Comparison of ENCODE assay signal across 9 cellular contexts in the genomic region with DNA sequence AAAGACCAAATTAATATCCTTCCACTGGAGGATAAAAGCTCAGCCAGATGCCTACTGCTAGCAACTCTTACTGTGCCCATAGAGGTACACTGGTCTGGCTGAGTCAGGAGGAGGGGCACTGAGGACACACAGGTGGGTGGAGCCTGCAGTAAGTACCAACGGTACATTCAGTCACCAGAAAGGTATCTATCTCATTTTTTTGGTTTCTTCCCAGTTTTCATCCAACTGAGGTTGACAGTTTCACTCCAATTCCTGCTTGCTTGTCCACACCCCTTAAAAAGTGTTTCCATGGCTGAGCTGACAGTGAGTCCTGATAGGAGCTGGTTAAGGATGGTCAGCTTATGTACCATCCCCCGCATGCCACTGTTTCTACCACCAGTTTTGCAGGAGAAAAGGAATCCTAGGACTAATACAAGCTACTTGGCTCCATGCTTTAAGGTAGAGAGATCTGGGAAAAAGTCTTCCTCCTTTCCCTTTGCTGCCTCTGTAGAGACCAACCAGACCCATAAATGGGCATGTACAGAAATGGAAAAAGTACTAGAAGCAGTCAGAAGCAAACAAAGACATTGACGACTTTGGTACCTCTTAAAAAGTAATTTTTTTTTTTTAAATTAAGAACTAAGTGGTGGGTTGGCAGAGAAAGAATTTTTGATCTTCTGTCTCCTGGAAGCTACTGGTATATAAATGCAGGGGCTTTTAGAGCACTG. TPM values are rescaled to one million over a fixed set of nuclear protein-coding genes. Genes with fewer than 3 reads are reported as not detected.
DNase-seq lines count a peak whose midpoint lies in the region; ATAC-seq, FAIRE-seq and TF ChIP-seq lines count a peak whose summit lies in the region.
"Had no signal": no experiment of that assay in that cellular context is flagged by ENCODE, and none has a peak within 500 bp of the region (broad histone marks: within the 10 kb centered on the region; RNA-seq: fewer than 3 reads in every experiment).

No MANE protein-coding gene starts in this region.

- no peak overlapping the region for H2AFZ ChIP-seq in K562 (ENCODE audit: low read depth, low read length)

- FAIRE-seq in K562 (lab: Jason Lieb, UNC) = no peak
- no peak for FAIRE-seq in frontal cortex (lab: Jason Lieb, UNC)
- FAIRE-seq: small intestine had no signal

- peaks cover 14% of the 10 kb centered on the region for H4K20me1 ChIP-seq in K562 (replicated peaks; ENCODE audit: control insufficient read depth, insufficient read depth, low read length)

- TF ChIP-seq RAD21 in K562 (CRISPR knock-in tag; conservative IDR thresholded peaks at IDR 0.05 in 1 of 2, IDR thresholded peaks at IDR 0.05 in 1 of 2) = no peak

- peak overlapping the region; percentile 84 for H3K4me2 ChIP-seq in K562 (ENCODE audit: insufficient read depth, low read length)

- intact Hi-C loops in K562 (cut with micrococcal nuclease) = no loop called here

- H3K36me3 ChIP-seq in K562 (ENCODE audit: control insufficient read depth, insufficient read depth, low read length) (no peaks in the 10 kb centered on the region), lung (ENCODE audit: control insufficient read depth in 2 of 2, insufficient read depth in 2 of 2, low read length in 2 of 2) (no peaks in the 10 kb centered on the region)

- no peaks in the 10 kb centered on the region for H3K9me1 ChIP-seq in K562 (ENCODE audit: control insufficient read depth, insufficient read depth, low read length)

- peaks cover 69% of the 10 kb centered on the region for H3K79me2 ChIP-seq in K562 (ENCODE audit: control insufficient read depth, insufficient read depth, low read length)

- H3K9me3 ChIP-seq in K562 (replicated peaks; ENCODE audit: control insufficient read depth, insufficient read depth, low read depth, low read length) = no peaks in the 10 kb centered on the region
- no peaks in the 10 kb centered on the region for H3K9me3 ChIP-seq in lung (ENCODE audit: control insufficient read depth in 2 of 2, insufficient read depth in 1 of 2, low read length in 1 of 2)

- H3K4me1 ChIP-seq in K562 (replicated peaks in 1 of 2; ENCODE audit: control insufficient read depth in 2 of 2, insufficient read depth in 2 of 2, low read length in 2 of 2) (peaks cover 35 to 52% of the 10 kb centered on the region in 2 experiments; a peak in 4 of 5 replicates), lung (ENCODE audit: control insufficient read depth in 2 of 2, insufficient read depth in 2 of 2, low read length in 2 of 2) (peaks cover 8 to 9% of the 10 kb centered on the region in 2 donors)

- 43% methylated on average over 3 of the region's 3 CpGs for WGBS in K562 (ENCODE audit: insufficient coverage, low coverage, missing lambda C conversion rate)
- 72 to 89% methylated on average over 3 of the region's 3 CpGs for WGBS in lung, 2 donors

- H3K27ac ChIP-seq in K562 (ENCODE audit: extremely low read depth, low read depth, low read length) (no peak overlapping the region), lung (ENCODE audit: low read depth in 1 of 2, low read length in 1 of 2) (peak overlapping the region; percentile 45 to 52)

- TF ChIP-seq POLR2A in K562 (conservative IDR thresholded peaks at IDR 0.05) = no peak

- CTCF ChIA-PET in K562 (lab: Yijun Ruan, JAX; ENCODE audit: low intra/inter-chr PET ratio) = interaction anchor here (1.6 kb wide), 1 partner anchor 67 kb away, joined by 4 read pairs; no protein-coding TSS in a partner anchor

- ATAC-seq in K562 (no peak), lung (ENCODE audit: insufficient read depth, low FRiP score) (no peak), GM19328 (IDR thresholded peaks at IDR 0.05; ENCODE audit: unreplicated experiment) (no peak)

- TF ChIP-seq EP300 in K562 (IDR thresholded peaks at IDR 0.05; ENCODE audit: low read length) = no peak

- in situ Hi-C loops in K562 (cut with MboI) = no loop called here

- H3K4me3 ChIP-seq in AG09309 (ENCODE audit: control insufficient read depth, low read depth, low read length) (peak overlapping the region; percentile 95), HFF-Myc (replicated peaks; ENCODE audit: low read depth, low read length) (peak overlapping the region; percentile 68), K562 (no peak overlapping the region), lung (peak overlapping the region; percentile 39)

- TF ChIP-seq CTCF in AG09309 (IDR thresholded peaks at IDR 0.05; ENCODE audit: control insufficient read depth, insufficient read depth, low read depth, low read length, missing control alignments) (no peak), HFF-Myc (IDR thresholded peaks at IDR 0.05; ENCODE audit: low read depth, low read length, missing control alignments) (no peak), K562 (IDR thresholded peaks at IDR 0.05 in 2 of 3, conservative IDR thresholded peaks at IDR 0.05 in 1 of 3; ENCODE audit: insufficient read depth in 2 of 3, low read depth in 1 of 3, low read length in 3 of 3) (no peak), lung (IDR thresholded peaks at IDR 0.05; ENCODE audit: control extremely low read depth, extremely low read depth) (no peak)

- POLR2A ChIA-PET in K562 (lab: Yijun Ruan, JAX) = interaction anchor here (0.6 to 2.5 kb wide), 9 partner anchors 12 to 264 kb away, joined by 3 to 16 read pairs (median 4); no protein-coding TSS in a partner anchor

- H3K27me3 ChIP-seq in K562 (ENCODE audit: control insufficient read depth in 2 of 2, insufficient read depth in 2 of 2, low read length in 2 of 2) (no peaks in the 10 kb centered on the region), lung (ENCODE audit: control insufficient read depth, insufficient read depth) (no peaks in the 10 kb centered on the region)

- DNase-seq in AG09309 (ENCODE audit: low read depth) = no peak
- no peak for DNase-seq in HFF-Myc (ENCODE audit: extremely low read depth, low read depth)
- DNase-seq in K562 (ENCODE audit: extremely low read depth in 1 of 4, low spot score in 3 of 4) = no peak
- no peak for DNase-seq in lung (ENCODE audit: low spot score)
- DNase-seq in SHP77 treated with DMSO at 0.1 percent for 48 hours (lab: John Stamatoyannopoulos, UW) = no peak
- DNase-seq in frontal cortex (ENCODE audit: low spot score in 2 of 2) = no peak
- no peak for DNase-seq in GF-D8 (lab: John Stamatoyannopoulos, UW)

- BruUV-seq in K562 (replicated peaks; lab: Mats Ljungman, UMichigan) = no TSS peak

- H3K9ac ChIP-seq in K562 (ENCODE audit: insufficient read depth in 1 of 2, low read depth in 2 of 2, low read length in 2 of 2) = no peak overlapping the region

TF ChIP-seq in K562, 482 proteins besides CTCF, POLR2A, EP300 and RAD21 (continues in another document):
- TF ChIP-seq, protein P1, sequence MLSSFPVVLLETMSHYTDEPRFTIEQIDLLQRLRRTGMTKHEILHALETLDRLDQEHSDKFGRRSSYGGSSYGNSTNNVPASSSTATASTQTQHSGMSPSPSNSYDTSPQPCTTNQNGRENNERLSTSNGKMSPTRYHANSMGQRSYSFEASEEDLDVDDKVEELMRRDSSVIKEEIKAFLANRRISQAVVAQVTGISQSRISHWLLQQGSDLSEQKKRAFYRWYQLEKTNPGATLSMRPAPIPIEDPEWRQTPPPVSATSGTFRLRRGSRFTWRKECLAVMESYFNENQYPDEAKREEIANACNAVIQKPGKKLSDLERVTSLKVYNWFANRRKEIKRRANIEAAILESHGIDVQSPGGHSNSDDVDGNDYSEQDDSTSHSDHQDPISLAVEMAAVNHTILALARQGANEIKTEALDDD (IDR thresholded peaks at IDR 0.05) = 0 out of 2 replicates have a peak, but pooled peaks have one; percentile 28
- TF ChIP-seq U2AF1 (optimal IDR thresholded peaks at IDR 0.05; ENCODE audit: low read depth, low read length) (no peak), POLR2G (IDR thresholded peaks at IDR 0.05; ENCODE audit: low read depth, low read length) (no peak), TFE3 (CRISPR knock-in tag; IDR thresholded peaks at IDR 0.05) (no peak)

RNA-seq across cellular contexts. Expression of gene ELL2, which starts 3.2 kb away (rescaled TPM):
- total RNA-seq in K562 (2011; cell fraction: chromatin; rRNA removed; ENCODE audit: low replicate concordance) = 31.2 and 65.3 TPM in 2 replicates
- total RNA-seq in K562 (2011; cell fraction: nucleolus; rRNA removed) = 11.2 and 15.0 TPM in 2 replicates
- total RNA-seq in K562 (2011; cell fraction: nucleoplasm; rRNA removed) = 29.9 and 45.8 TPM in 2 replicates
- total RNA-seq in K562 (2014; rRNA removed) (14.0 and 18.3 TPM in 2 replicates), K562 (2014; rRNA removed; fragmentation: Illumina TruSeq; extraction: Trizol) (14.7 and 17.1 TPM in 2 replicates), K562 (2015; rRNA removed; fragmentation: Illumina TruSeq; extraction: Trizol) (10.1 and 12.5 TPM in 2 replicates), K562 (2021) (16.2 and 23.1 TPM in 2 replicates), lung (10 to 100 TPM; 67.5 to 79.6 TPM), frontal cortex (25.3 TPM)
- polyA plus RNA-seq in K562 (2011; rRNA removed) (11.1 and 16.3 TPM in 2 replicates), K562 (2014; fragmentation: Illumina TruSeq; extraction: Trizol) (11.4 and 14.5 TPM in 2 replicates), K562 (2014; fragmentation: Nextera tagmentation; extraction: Ambion mirVana) (1 to 10 TPM; 4.3 to 6.8 TPM), K562 (2014; rRNA removed) (9.0 and 14.6 TPM in 2 replicates), lung (10 to 100 TPM; 12.3 to 30.6 TPM)
- polyA plus RNA-seq in K562 (2011; cell fraction: cytosol; rRNA removed) = 4.0 and 4.7 TPM in 2 replicates
- 13.8 and 14.7 TPM in 2 replicates for polyA plus RNA-seq in K562 (2011; cell fraction: nucleus; rRNA removed)
- polyA plus RNA-seq in K562 (2012) = 8.3 and 11.9 TPM in 2 replicates
- polyA minus RNA-seq in K562 (2011; rRNA and poly(A)+ RNA removed) = 21.9 and 28.0 TPM in 2 replicates
- 4.8 and 11.7 TPM in 2 replicates for polyA minus RNA-seq in K562 (2011; cell fraction: cytosol; rRNA and poly(A)+ RNA removed)
- polyA minus RNA-seq in K562 (2011; cell fraction: nucleus; rRNA and poly(A)+ RNA removed) = 21.4 and 33.0 TPM in 2 replicates
